In the genomic region with DNA sequence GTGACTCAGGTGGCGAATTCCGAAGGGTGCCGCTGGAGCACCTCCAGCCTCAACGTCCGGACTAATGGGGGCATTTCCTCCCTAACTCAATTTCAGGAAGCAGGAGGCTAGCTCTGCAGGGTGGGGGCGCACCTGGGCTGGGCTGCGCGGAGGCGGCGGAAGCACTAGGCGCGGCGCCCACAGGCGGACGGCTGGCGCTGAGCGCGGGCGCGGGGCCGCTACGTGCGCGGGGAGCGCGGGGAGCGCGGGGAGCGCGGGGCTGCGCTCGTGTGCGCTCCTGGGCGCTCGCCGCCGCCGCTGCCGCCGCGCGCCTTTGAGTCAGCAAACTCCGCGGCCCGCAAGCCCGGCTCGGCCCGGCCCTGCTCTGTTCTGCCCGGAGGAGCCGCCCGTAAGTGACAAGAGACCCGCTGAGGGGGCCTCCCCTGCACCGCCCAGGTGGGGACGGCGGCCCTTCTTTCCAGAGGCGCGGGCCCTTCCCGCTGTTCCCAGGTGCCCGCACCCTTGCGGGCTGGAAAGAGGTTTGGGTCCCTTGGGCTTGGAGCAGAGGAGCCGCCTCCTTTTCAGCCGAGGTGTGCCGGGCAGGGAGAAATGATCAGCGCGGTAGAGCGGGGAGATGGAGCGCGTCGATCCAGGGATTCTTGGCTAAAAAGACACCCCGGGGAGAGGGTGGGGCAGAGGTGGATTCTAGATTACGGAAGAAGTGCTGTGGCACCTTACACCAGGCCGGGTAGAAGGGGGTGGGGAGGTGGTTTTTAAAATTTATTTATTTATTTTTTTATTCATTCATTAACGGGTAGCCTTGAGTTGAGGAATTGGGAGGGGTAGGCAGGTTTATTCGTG, we compare ENCODE assay signal across 8 cellular contexts. TPM values are rescaled to one million over a fixed set of nuclear protein-coding genes. Genes with fewer than 3 reads are reported as not detected.
DNase-seq lines count a peak whose midpoint lies in the region; ATAC-seq and TF ChIP-seq lines count a peak whose summit lies in the region.

SNX10 (plus strand) TSS at position 164 of the 840 bp plus-strand sequence. CDS start 54,581 bp downstream, outside the sequence.

- peak within 1 kb of the TSS; percentile 83 for H3K4me3 Mint-ChIP-seq in activated CD8-positive, alpha-beta memory T cell treated with anti-CD3 and anti-CD28 coated beads, Interleukin-2, amount 10 ng/mL, durations not matched to agents 7 days and 5 days
- H3K4me3 Mint-ChIP-seq in naive thymus-derived CD8-positive, alpha-beta T cell = peak within 1 kb of the TSS; percentile 85 to 96 (median 92)

- no peaks in the 10 kb centered on the region for H3K27me3 Mint-ChIP-seq in activated CD8-positive, alpha-beta memory T cell treated with anti-CD3 and anti-CD28 coated beads, Interleukin-2, amount 10 ng/mL, durations not matched to agents 7 days and 5 days
- H3K27me3 Mint-ChIP-seq in naive thymus-derived CD8-positive, alpha-beta T cell = no peaks in the 10 kb centered on the region

- POLR2A ChIA-PET in naive thymus-derived CD8-positive, alpha-beta T cell (lab: Charles Lee) = interaction anchor here (0.6 to 4.9 kb wide), 9 partner anchors 10 to 140 kb away, joined by 3 to 32 read pairs (median 5); partner anchors contain the start of genes CBX3, HNRNPA2B1 and NFE2L3

- H3K36me3 Mint-ChIP-seq in activated CD8-positive, alpha-beta memory T cell treated with anti-CD3 and anti-CD28 coated beads, Interleukin-2, amount 10 ng/mL, durations not matched to agents 7 days and 5 days = peaks cover 15% of the 10 kb centered on the region
- no peaks in the 10 kb centered on the region for H3K36me3 Mint-ChIP-seq in naive thymus-derived CD8-positive, alpha-beta T cell

- ATAC-seq in HG03432 (IDR thresholded peaks at IDR 0.05; ENCODE audit: unreplicated experiment) = peak; percentile 90
- peak; percentile 79 for ATAC-seq in activated CD8-positive, alpha-beta memory T cell treated with anti-CD3 and anti-CD28 coated beads, Interleukin-2, amount 10 ng/mL, durations not matched to agents 7 days and 5 days
- ATAC-seq in naive thymus-derived CD8-positive, alpha-beta T cell = peak; percentile 89

- peak; percentile 62 for TF ChIP-seq POLR2A in GM19099 (IDR thresholded peaks at IDR 0.05; ENCODE audit: extremely low read depth, insufficient read length, low read depth)
- no peak for TF ChIP-seq POLR2A in erythroblast (IDR thresholded peaks at IDR 0.05; ENCODE audit: low read length)

- no peaks in the 10 kb centered on the region for H3K9me3 Mint-ChIP-seq in activated CD8-positive, alpha-beta memory T cell treated with anti-CD3 and anti-CD28 coated beads, Interleukin-2, amount 10 ng/mL, durations not matched to agents 7 days and 5 days (ENCODE audit: low read depth)
- H3K9me3 Mint-ChIP-seq in naive thymus-derived CD8-positive, alpha-beta T cell = no peaks in the 10 kb centered on the region

- H3K4me1 Mint-ChIP-seq in activated CD8-positive, alpha-beta memory T cell treated with anti-CD3 and anti-CD28 coated beads, Interleukin-2, amount 10 ng/mL, durations not matched to agents 7 days and 5 days = peaks cover 41% of the 10 kb centered on the region
- H3K4me1 Mint-ChIP-seq in naive thymus-derived CD8-positive, alpha-beta T cell = peaks cover 10 to 45% (median 35%) of the 10 kb centered on the region in 4 donors

- H3K27ac Mint-ChIP-seq in activated CD8-positive, alpha-beta memory T cell treated with anti-CD3 and anti-CD28 coated beads, Interleukin-2, amount 10 ng/mL, durations not matched to agents 7 days and 5 days = peak within 1 kb of the TSS; percentile 88
- H3K27ac Mint-ChIP-seq in naive thymus-derived CD8-positive, alpha-beta T cell = peak within 1 kb of the TSS; percentile 54 to 93 (median 88)

- DNase-seq in AG20443 (ENCODE audit: low spot score) = peak; percentile 59
- peak; percentile 35 for DNase-seq in NCI-H748 treated with DMSO at 0.1 percent for 48 hours (lab: John Stamatoyannopoulos, UW)
- peak; percentile 86 for DNase-seq in activated CD8-positive, alpha-beta memory T cell treated with anti-CD3 and anti-CD28 coated beads, Interleukin-2, amount 10 ng/mL, durations not matched to agents 7 days and 5 days
- DNase-seq in erythroblast (lab: John Stamatoyannopoulos, UW) = peak; percentile 68
- DNase-seq in naive thymus-derived CD8-positive, alpha-beta T cell = peak; percentile 54 to 84 (median 69)
- peak; percentile 32 to 66 (median 54) for DNase-seq in stimulated activated naive CD4-positive, alpha-beta T cell (lab: John Stamatoyannopoulos, UW)

- CTCF ChIA-PET in activated CD8-positive, alpha-beta memory T cell treated with anti-CD3 and anti-CD28 coated beads, Interleukin-2, amount 10 ng/mL, durations not matched to agents 7 days and 5 days (lab: Charles Lee) = interaction anchor here (0.7 to 1.8 kb wide), 8 partner anchors 11 to 398 kb away, joined by 3 to 13 read pairs (median 4); no protein-coding TSS in a partner anchor

RNA-seq across cellular contexts. Expression of gene SNX10, which starts in this region (rescaled TPM):
- 10 to 100 TPM; 42.8 to 59.3 TPM for total RNA-seq in activated CD8-positive, alpha-beta memory T cell treated with anti-CD3 and anti-CD28 coated beads, Interleukin-2, amount 10 ng/mL, durations not matched to agents 7 days and 5 days
- 1 to 10 TPM; 6.1 to 6.6 TPM for total RNA-seq in naive thymus-derived CD8-positive, alpha-beta T cell
- 10 to 100 TPM; 10.9 to 14.7 (median 13.5) TPM for polyA plus RNA-seq in naive thymus-derived CD8-positive, alpha-beta T cell

Comparison
In these comparisons a context has a peak if more than half of its experiments do, and no peak if none do; other contexts are left out.
1. Peak in every context shown above with its lines: DNase-seq and ATAC-seq.
2. RNA of gene SNX10 (total RNA-seq): 42.8 to 59.3 TPM in activated CD8-positive, alpha-beta memory T cell treated with anti-CD3 and anti-CD28 coated beads, Interleukin-2, amount 10 ng/mL, durations not matched to agents 7 days and 5 days; 6.1 to 6.6 TPM in naive thymus-derived CD8-positive, alpha-beta T cell; every median in the first group is over 4 times any median in the second.
3. DNase-seq: peak in every context shown above with its lines; median percentile 86 in activated CD8-positive, alpha-beta memory T cell treated with anti-CD3 and anti-CD28 coated beads, Interleukin-2, amount 10 ng/mL, durations not matched to agents 7 days and 5 days; 69 in naive thymus-derived CD8-positive, alpha-beta T cell; 68 in erythroblast; 59 in AG20443; 54 in stimulated activated naive CD4-positive, alpha-beta T cell; 35 in NCI-H748 treated with DMSO at 0.1 percent for 48 hours.